8 cellular contexts compared by ENCODE assay signal in the genomic region with DNA sequence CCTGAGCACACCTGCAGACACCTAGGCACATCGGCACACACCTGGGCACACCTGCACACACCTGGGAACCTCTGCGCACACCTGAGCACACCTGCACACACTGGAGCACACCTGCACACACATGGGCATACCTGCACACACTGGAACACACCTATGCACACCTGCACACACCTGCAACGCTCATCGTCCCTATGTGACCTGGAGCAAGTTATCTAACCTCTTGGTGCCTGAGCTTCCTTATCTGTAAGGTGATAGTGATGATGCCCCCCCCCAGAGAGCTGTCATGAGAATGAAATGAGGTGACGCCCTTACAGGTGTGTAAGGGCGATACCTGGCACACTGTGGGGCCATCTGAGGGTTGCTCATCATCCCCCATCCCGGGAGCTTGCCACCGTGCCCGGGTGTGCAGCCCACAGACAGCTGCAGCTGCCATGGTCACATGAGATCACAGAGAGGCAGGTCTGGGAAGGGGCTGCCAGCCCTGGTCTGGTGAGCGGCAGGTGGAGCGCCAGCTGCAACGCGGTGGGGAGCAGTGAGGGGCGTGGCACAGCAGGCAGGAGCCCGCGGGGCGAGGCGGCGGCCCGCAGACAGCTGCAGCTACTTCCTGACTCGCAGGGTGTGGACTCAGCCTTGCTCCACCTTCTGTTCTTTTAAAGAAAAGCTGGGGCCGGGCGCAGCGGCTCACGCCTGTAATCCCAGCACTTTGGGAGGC. TPM values are rescaled to one million over a fixed set of nuclear protein-coding genes. Genes with fewer than 3 reads are reported as not detected.
A peak's percentile ranks its signal among the peaks of the same experiment; 100 is the strongest.
DNase-seq lines count a peak whose midpoint lies in the region; ATAC-seq, FAIRE-seq and TF ChIP-seq lines count a peak whose summit lies in the region.

No MANE protein-coding gene starts in this region.

- TF ChIP-seq POLR2A in body of pancreas (IDR thresholded peaks at IDR 0.05), result peak in 1 of 3 donors; percentile 33

- H2AFZ ChIP-seq in osteoblast (ENCODE audit: low read length), result no peak overlapping the region

- TF ChIP-seq CTCF in body of pancreas (IDR thresholded peaks at IDR 0.05) (peak in 1 of 7 experiments; percentile 8), osteoblast (IDR thresholded peaks at IDR 0.05; ENCODE audit: extremely low read depth, low read depth, low read length) (no peak)

- H3K4me1 ChIP-seq in body of pancreas, result peaks cover 71% of the 10 kb centered on the region
- H3K4me1 ChIP-seq in osteoblast (ENCODE audit: insufficient read depth, low read length), result no peaks in the 10 kb centered on the region

- H3K27me3 ChIP-seq in body of pancreas, result no peaks in the 10 kb centered on the region
- peaks cover 50% of the 10 kb centered on the region for H3K27me3 ChIP-seq in osteoblast (ENCODE audit: insufficient read depth, low read length)

- 11% methylated on average over 25 of the region's 25 CpGs; no CpG with 5 or more reads in 1 of the 2 donors for WGBS in body of pancreas, 2 donors

- intact Hi-C loops in body of pancreas (cut with DNase I), result loop anchor here (10.0 kb wide), 1 partner anchor 55 kb away; no protein-coding TSS in a partner anchor

- ATAC-seq in GM21786 (IDR thresholded peaks at IDR 0.05; ENCODE audit: unreplicated experiment), result peak; percentile 62
- ATAC-seq in body of pancreas, result peak; percentile 12
- ATAC-seq in GM19467 (IDR thresholded peaks at IDR 0.05; ENCODE audit: unreplicated experiment), result no peak

- DNase-seq in COLO668 (lab: John Stamatoyannopoulos, UW; ENCODE audit: unreplicated experiment) (peak; percentile 93), NCI-H1436 (lab: John Stamatoyannopoulos, UW) (peak; percentile 91), T-helper 1 cell (peak; percentile 40 to 78 (median 56)), body of pancreas (peak; percentile 68 to 89 (median 84)), osteoblast (ENCODE audit: insufficient read length, low spot score, missing footprints) (peak; percentile 83), frontal cortex (ENCODE audit: low spot score in 2 of 2) (no peak)

- H3K27ac ChIP-seq in body of pancreas, result peak overlapping the region; percentile 90 to 98 (median 96)
- no peak overlapping the region for H3K27ac ChIP-seq in osteoblast (ENCODE audit: low read depth, low read length)

- H3K36me3 ChIP-seq in body of pancreas (replicated peaks in 1 of 2; ENCODE audit: insufficient read depth in 1 of 2, low read depth in 2 of 2) (no peaks in the 10 kb centered on the region), osteoblast (ENCODE audit: insufficient read depth, low read length) (no peaks in the 10 kb centered on the region)

- H3K9me3 ChIP-seq in body of pancreas (no peaks in the 10 kb centered on the region), osteoblast (ENCODE audit: low read depth, low read length) (no peaks in the 10 kb centered on the region)

- no peak overlapping the region for H3K4me2 ChIP-seq in osteoblast (ENCODE audit: insufficient read depth, low read length)

- H3K4me3 ChIP-seq in body of pancreas, result no peak overlapping the region
- no peak overlapping the region for H3K4me3 ChIP-seq in osteoblast (ENCODE audit: insufficient read depth, low read length)

- H3K79me2 ChIP-seq in osteoblast (ENCODE audit: insufficient read depth, low read length), result no peaks in the 10 kb centered on the region

- FAIRE-seq in frontal cortex (lab: Jason Lieb, UNC), result no peak

- no peaks in the 10 kb centered on the region for H4K20me1 ChIP-seq in osteoblast (ENCODE audit: insufficient read depth, low read length)

RNA-seq across cellular contexts. Expression of a gene that starts 59.9 kb away (rescaled TPM):
- total RNA-seq in body of pancreas, result 10 to 100 TPM; 29.8 to 50.1 TPM
- 2.7 and 12.3 TPM in 2 replicates for total RNA-seq in osteoblast
- total RNA-seq in frontal cortex, result 4.1 TPM

Comparison
In these comparisons a context has a peak if more than half of its experiments do, and no peak if none do; other contexts are left out.
1. DNase-seq: peak in COLO668 (single experiment), NCI-H1436 (single experiment), T-helper 1 cell (5 of 5), body of pancreas (4 of 4) and osteoblast (single experiment); none in frontal cortex (0 of 2).